25 cellular contexts compared by ENCODE assay signal in genomic region chr1:51326839-51327238, GRCh38. TPM values are rescaled to one million over a fixed set of nuclear protein-coding genes. Genes with fewer than 3 reads are reported as not detected.
"Had no signal": no experiment of that assay in that cellular context is flagged by ENCODE, and none has a peak within 500 bp of the region (broad histone marks: within the 10 kb centered on the region; RNA-seq: fewer than 3 reads in every experiment).

No MANE protein-coding gene starts in this region.

- H3K9ac ChIP-seq: parathyroid adenoma had no signal

- H3K27ac ChIP-seq: coronary artery, dorsolateral prefrontal cortex, gastroesophageal sphincter, parathyroid adenoma, right lobe of liver, SK-N-MC, uterus, VCaP had no signal

- H3K9me3 ChIP-seq: gastroesophageal sphincter, right lobe of liver, uterus had no signal

- H3K27me3 ChIP-seq: dorsolateral prefrontal cortex, right lobe of liver, uterus had no signal

- ATAC-seq: activated CD4-positive, CD25-positive, alpha-beta regulatory T cell treated with anti-CD3 and anti-CD28 coated beads, Interleukin-2, amount 50 U/mL, for 24 hours; effector memory CD8-positive, alpha-beta T cell; gastroesophageal sphincter; naive thymus-derived CD8-positive, alpha-beta T cell; right lobe of liver; stimulated activated effector memory CD8-positive, alpha-beta T cell treated with anti-CD3 and anti-CD28 coated beads, Interleukin-12 subunit alpha, Interleukin-12 subunit beta, amount 100 ng/mL, for 72 hours; stimulated activated naive CD8-positive, alpha-beta T cell treated with anti-CD3 and anti-CD28 coated beads, Interleukin-15, amount 100 ng/mL, for 72 hours had no signal

- H3K36me3 ChIP-seq: gastroesophageal sphincter, right lobe of liver, uterus had no signal

- DNase-seq: activated CD4-positive, alpha-beta memory T cell treated with anti-CD3 and anti-CD28 coated beads for 36 hours; activated CD4-positive, alpha-beta T cell treated with anti-CD3 and anti-CD28 coated beads, Interleukin-2, amount 10 ng/mL, durations not matched to agents 24 days and 14 days; activated CD8-positive, alpha-beta memory T cell treated with anti-CD3 and anti-CD28 coated beads, Interleukin-2, amount 50 U/mL, for 4 hours; activated gamma-delta T cell; activated naive CD4-positive, alpha-beta T cell treated with anti-CD3 and anti-CD28 coated beads, Interleukin-2, amount 10 ng/mL, durations not matched to agents 7 days and 5 days; activated naive CD8-positive, alpha-beta T cell treated with anti-CD3 and anti-CD28 coated beads, Interleukin-2, amount 10 ng/mL, durations not matched to agents 7 days and 5 days; activated T-cell treated with anti-CD3 and anti-CD28 coated beads, Interleukin-2, amount 50 U/mL, for 1 hour; dorsolateral prefrontal cortex; effector memory CD8-positive, alpha-beta T cell; naive thymus-derived CD8-positive, alpha-beta T cell; nucleus accumbens; right lobe of liver; stimulated activated CD4-positive, alpha-beta T cell treated with anti-CD3 and anti-CD28 coated beads, Interleukin-4, amount 100 ng/mL, for 24 hours; stimulated activated naive CD8-positive, alpha-beta T cell treated with anti-CD3 and anti-CD28 coated beads, Interleukin-15, amount 100 ng/mL, for 72 hours; substantia nigra; uterus had no signal

- H3K4me3 ChIP-seq: coronary artery, dorsolateral prefrontal cortex, gastroesophageal sphincter, right lobe of liver, SK-N-MC, uterus had no signal

RNA-seq across cellular contexts. Expression of gene TTC39A, which starts 3.5 kb away (rescaled TPM):
- total RNA-seq: activated naive CD8-positive, alpha-beta T cell treated with anti-CD3 and anti-CD28 coated beads, Interleukin-2, amount 10 ng/mL, durations not matched to agents 7 days and 5 days; activated T-helper 1 cell treated with anti-CD3 and anti-CD28 coated beads, Interleukin-12 subunit alpha, Interleukin-12 subunit beta, Interleukin-2, Interleukin-4 antibody, amounts not matched to agents 30 ng/mL and 10 ng/mL and 1 ng/mL, durations not matched to agents 14 hours and 24 hours and 36 hours; naive thymus-derived CD8-positive, alpha-beta T cell; T-helper 1 cell treated with Interleukin-12 subunit alpha and Interleukin-12 subunit beta and Interleukin-4 antibody, amounts not matched to agents 30 ng/mL and 1 ng/mL, for 36 hours had no signal
